ENCODE assay signal across 8 cellular contexts in genomic region chr13:113815151-113816058, GRCh38. TPM values are rescaled to one million over a fixed set of nuclear protein-coding genes. Genes with fewer than 3 reads are reported as not detected.
DNase-seq lines count a peak whose midpoint lies in the region; TF ChIP-seq lines count a peak whose summit lies in the region.

No MANE protein-coding gene starts in this region.

- H3K27me3 ChIP-seq in CD8-positive, alpha-beta memory T cell (ENCODE audit: insufficient read depth, low read length, poor library complexity, severe bottlenecking), result no peaks in the 10 kb centered on the region
- H3K27me3 ChIP-seq in mucosa of rectum (ENCODE audit: control insufficient read depth in 2 of 2, insufficient read depth in 2 of 2, low read length in 2 of 2), result no peaks in the 10 kb centered on the region

- peak in 1 of 5 donors; percentile 49 for DNase-seq in CD8-positive, alpha-beta memory T cell
- peak; percentile 58 to 62 for DNase-seq in activated T-cell treated with anti-CD3 and anti-CD28 coated beads, Interleukin-2, amount 50 U/mL, for 48 hours
- no peak for DNase-seq in GM03348 (ENCODE audit: low spot score)
- DNase-seq in NCI-H446 (lab: John Stamatoyannopoulos, UW), result no peak
- no peak for DNase-seq in GM13977 (ENCODE audit: low spot score)
- no peak for DNase-seq in RWPE1 (ENCODE audit: low spot score)

- H3K4me1 Mint-ChIP-seq in CD8-positive, alpha-beta memory T cell, result peaks cover 16 to 21% (median 19%) of the 10 kb centered on the region in 3 donors

- TF ChIP-seq CTCF in GM13977 (IDR thresholded peaks at IDR 0.05; ENCODE audit: extremely low read depth, insufficient read depth, missing control alignments) (no peak), RWPE1 (conservative IDR thresholded peaks at IDR 0.05; ENCODE audit: low read depth) (no peak)

- H3K27ac Mint-ChIP-seq in CD8-positive, alpha-beta memory T cell, result peak overlapping the region in 3 of 8 donors; percentile 25 to 72 (median 56)

- H3K9me3 ChIP-seq in CD8-positive, alpha-beta memory T cell (ENCODE audit: low read length), result no peaks in the 10 kb centered on the region
- peaks cover 3% of the 10 kb centered on the region for H3K9me3 ChIP-seq in KOPT-K1 (ENCODE audit: insufficient read depth, low read length, poor library complexity, severe bottlenecking)
- no peaks in the 10 kb centered on the region for H3K9me3 ChIP-seq in mucosa of rectum (ENCODE audit: control insufficient read depth in 2 of 2, low read length in 2 of 2)

- H3K27ac ChIP-seq in CD8-positive, alpha-beta memory T cell (ENCODE audit: low read depth, low read length), result no peak overlapping the region
- peak overlapping the region; percentile 29 for H3K27ac ChIP-seq in KOPT-K1 (ENCODE audit: low read depth, low read length, poor library complexity, severe bottlenecking)
- H3K27ac ChIP-seq in mucosa of rectum (ENCODE audit: low read depth in 2 of 2, low read length in 2 of 2), result no peak overlapping the region
- H3K27ac ChIP-seq in RWPE1, result no peak overlapping the region

- H3K4me1 ChIP-seq in CD8-positive, alpha-beta memory T cell (ENCODE audit: insufficient read depth, low read length), result peaks cover 14% of the 10 kb centered on the region
- H3K4me1 ChIP-seq in mucosa of rectum (ENCODE audit: control insufficient read depth in 2 of 2, insufficient read depth in 2 of 2, low read length in 2 of 2), result peaks cover 2 to 3% of the 10 kb centered on the region in 2 donors

- POLR2A ChIA-PET in CD8-positive, alpha-beta memory T cell (lab: Charles Lee), result no interaction called here
- POLR2A ChIA-PET in RWPE1 (lab: Yijun Ruan, JAX; ENCODE audit: low non-redundant PET), result no interaction called here

- CTCF ChIA-PET in CD8-positive, alpha-beta memory T cell (lab: Charles Lee), result interaction anchor here (0.7 to 1.5 kb wide), 3 partner anchors 295 to 414 kb away, joined by 3 read pairs; no protein-coding TSS in a partner anchor
- CTCF ChIA-PET in RWPE1 (lab: Yijun Ruan, JAX), result interaction anchor here (0.6 to 1.4 kb wide), 2 partner anchors 23 to 48 kb away, joined by 3 read pairs; no protein-coding TSS in a partner anchor

- H3K4me3 ChIP-seq in CD8-positive, alpha-beta memory T cell (ENCODE audit: low read length), result peak overlapping the region; percentile 20
- peak overlapping the region; percentile 46 to 71 for H3K4me3 ChIP-seq in mucosa of rectum (ENCODE audit: low read length in 2 of 2)

- H3K27me3 Mint-ChIP-seq in CD8-positive, alpha-beta memory T cell, result peaks cover 4 to 14% of the 10 kb centered on the region in 2 donors

- H3K4me3 Mint-ChIP-seq in CD8-positive, alpha-beta memory T cell, result peak overlapping the region; percentile 61 to 90 (median 74)

- H3K9ac ChIP-seq in mucosa of rectum (ENCODE audit: low read depth in 1 of 2, low read length in 2 of 2), result peak overlapping the region in 1 of 2 donors; percentile 10

- H3K9me3 Mint-ChIP-seq in CD8-positive, alpha-beta memory T cell, result no peaks in the 10 kb centered on the region

- H3K36me3 Mint-ChIP-seq in CD8-positive, alpha-beta memory T cell, result no peaks in the 10 kb centered on the region

- in situ Hi-C loops in GM13977 (cut with MboI; ENCODE audit: low pct_unique_long_range_greater_than_20kb, low sequenced_read_pairs, unreplicated experiment), result no loop called here

- H3K36me3 ChIP-seq in CD8-positive, alpha-beta memory T cell (ENCODE audit: insufficient read depth, low read length), result no peaks in the 10 kb centered on the region
- H3K36me3 ChIP-seq in KOPT-K1 (ENCODE audit: insufficient read depth, low read length) (no peaks in the 10 kb centered on the region), mucosa of rectum (ENCODE audit: control insufficient read depth in 2 of 2, insufficient read depth in 2 of 2, low read length in 2 of 2) (no peaks in the 10 kb centered on the region)

RNA-seq across cellular contexts. Expression of gene GAS6, which starts 48.5 kb away (rescaled TPM):
- under 1 TPM; 0.42 to 0.50 TPM for total RNA-seq in CD8-positive, alpha-beta memory T cell
- 0.47 TPM for polyA plus RNA-seq in CD8-positive, alpha-beta memory T cell

RNA-seq across cellular contexts. Expression of gene TMEM255B, which starts 56.4 kb away (rescaled TPM):
- under 1 TPM; 0.57 to 0.69 TPM for total RNA-seq in CD8-positive, alpha-beta memory T cell
- polyA plus RNA-seq in CD8-positive, alpha-beta memory T cell, result not detected

Comparison
In these comparisons a context has a peak if more than half of its experiments do, and no peak if none do; other contexts are left out.
1. DNase-seq: peak in activated T-cell treated with anti-CD3 and anti-CD28 coated beads, Interleukin-2, amount 50 U/mL, for 48 hours (2 of 2); none in GM03348 (single experiment), NCI-H446 (0 of 2), GM13977 (single experiment) and RWPE1 (single experiment).